1 cellular context compared by ENCODE assay signal in the genomic region with DNA sequence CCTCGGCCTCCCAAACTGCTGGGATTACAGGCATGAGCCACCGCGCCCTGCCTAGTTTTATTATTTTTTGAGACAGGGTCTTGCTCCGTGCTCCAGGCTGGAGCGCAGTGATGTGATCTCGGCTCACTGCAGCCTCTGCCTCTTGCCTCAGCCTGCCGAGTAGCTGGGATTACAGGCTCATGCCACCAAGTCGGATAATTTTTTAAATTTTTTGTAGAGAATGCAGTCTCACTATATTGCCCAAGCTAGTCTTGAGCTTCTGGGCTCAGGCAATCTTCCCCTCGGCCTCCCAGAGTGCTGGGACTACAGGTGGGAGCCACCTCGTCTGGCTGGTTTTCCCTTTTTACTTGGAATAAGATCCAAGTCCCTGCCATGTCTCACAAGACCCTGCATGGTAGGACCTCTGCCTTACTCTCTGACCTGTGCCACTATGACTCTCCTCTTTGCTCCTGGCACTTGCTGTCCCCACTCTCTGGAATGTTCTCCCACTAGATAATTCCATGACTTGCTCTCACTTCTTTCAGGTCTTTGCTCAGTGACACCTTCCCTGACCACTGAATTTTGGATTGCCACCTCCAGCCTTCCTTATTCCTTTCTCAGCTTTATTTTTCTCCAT.
TF ChIP-seq lines count a peak whose summit lies in the region.

No MANE protein-coding gene starts in this region.

TF ChIP-seq in K562, 482 proteins besides CTCF, POLR2A, EP300 and RAD21:
- TF ChIP-seq MCM5 (IDR thresholded peaks at IDR 0.05; ENCODE audit: low read depth) (no peak), ZNF24 (IDR thresholded peaks at IDR 0.05) (no peak), ZKSCAN1 (IDR thresholded peaks at IDR 0.05; ENCODE audit: low read depth, low read length) (no peak), ZSCAN32 (CRISPR knock-in tag; IDR thresholded peaks at IDR 0.05) (no peak), KLF1 (tag; IDR thresholded peaks at IDR 0.05) (no peak), ZNF584 (CRISPR knock-in tag; IDR thresholded peaks at IDR 0.05; ENCODE audit: low read depth) (no peak), XRCC4 (IDR thresholded peaks at IDR 0.05; ENCODE audit: extremely low read depth, insufficient read depth, insufficient read length) (no peak), ZNF175 (CRISPR knock-in tag; IDR thresholded peaks at IDR 0.05; ENCODE audit: low read depth) (no peak), FOXM1 (IDR thresholded peaks at IDR 0.05; ENCODE audit: low read depth) (no peak), FOXM1 (CRISPR knock-in tag; IDR thresholded peaks at IDR 0.05; ENCODE audit: low read depth) (no peak), IRF9 (tag; IDR thresholded peaks at IDR 0.05) (no peak), CEBPG (CRISPR knock-in tag; IDR thresholded peaks at IDR 0.05) (no peak), CEBPG (tag; conservative IDR thresholded peaks at IDR 0.05 in 1 of 2, IDR thresholded peaks at IDR 0.05 in 1 of 2) (no peak), ZNF408 (CRISPR knock-in tag; IDR thresholded peaks at IDR 0.05; ENCODE audit: low read depth) (no peak), TAF1 (IDR thresholded peaks at IDR 0.05; ENCODE audit: control insufficient read depth, extremely low read depth, insufficient read depth, low read length, severe bottlenecking) (no peak), SIN3B (IDR thresholded peaks at IDR 0.05; ENCODE audit: low read depth) (no peak), HOXB6 (CRISPR knock-in tag; IDR thresholded peaks at IDR 0.05; ENCODE audit: borderline replicate concordance) (no peak), RHOXF2B (CRISPR knock-in tag; conservative IDR thresholded peaks at IDR 0.05) (no peak), PTTG1 (tag; IDR thresholded peaks at IDR 0.05; ENCODE audit: low read depth) (no peak), TFAM (CRISPR knock-in tag; conservative IDR thresholded peaks at IDR 0.05) (no peak), AFF4 (CRISPR knock-in tag; IDR thresholded peaks at IDR 0.05) (no peak)
